Comparison of ENCODE assay signal across 1 cellular context in the genomic region with DNA sequence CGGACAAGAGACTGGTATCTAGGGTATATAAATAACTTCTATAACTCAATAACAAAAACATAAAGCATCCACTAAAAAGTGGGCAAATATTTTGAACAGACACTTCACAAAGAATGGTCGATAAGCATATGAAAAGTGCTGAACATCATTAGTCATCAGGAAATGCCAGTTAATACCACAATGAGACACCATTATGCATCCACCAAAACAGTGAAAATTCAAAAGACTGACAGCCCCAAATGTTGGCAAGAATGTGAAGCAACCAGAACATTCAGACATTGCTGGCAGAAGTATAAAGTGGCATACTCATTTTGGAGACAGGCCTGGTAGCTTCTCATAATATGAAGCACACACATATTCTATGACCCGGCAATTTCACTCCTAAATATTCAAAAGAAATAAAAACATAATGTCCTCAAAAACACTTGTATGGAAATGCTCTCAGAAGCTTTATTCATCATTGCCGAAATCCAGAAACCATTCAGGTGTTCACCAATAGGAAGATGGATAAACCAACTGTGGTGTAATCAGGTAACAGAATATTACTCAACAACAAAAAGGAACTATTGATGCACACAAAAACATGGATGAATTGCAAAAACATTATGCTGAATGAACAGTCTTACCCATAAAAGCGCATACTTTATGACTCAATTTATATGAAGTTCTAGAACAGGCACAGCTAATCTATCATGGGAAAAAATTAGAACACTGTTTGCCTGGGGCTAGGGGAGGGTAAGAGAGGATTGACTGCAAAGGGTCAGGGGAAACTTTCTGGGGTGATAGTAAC.
TF ChIP-seq lines count a peak whose summit lies in the region.

No MANE protein-coding gene starts in this region.

TF ChIP-seq in GM23338, 12 proteins besides CTCF, POLR2A, EP300 and RAD21 (continued from another document):
- TF ChIP-seq, protein P1, sequence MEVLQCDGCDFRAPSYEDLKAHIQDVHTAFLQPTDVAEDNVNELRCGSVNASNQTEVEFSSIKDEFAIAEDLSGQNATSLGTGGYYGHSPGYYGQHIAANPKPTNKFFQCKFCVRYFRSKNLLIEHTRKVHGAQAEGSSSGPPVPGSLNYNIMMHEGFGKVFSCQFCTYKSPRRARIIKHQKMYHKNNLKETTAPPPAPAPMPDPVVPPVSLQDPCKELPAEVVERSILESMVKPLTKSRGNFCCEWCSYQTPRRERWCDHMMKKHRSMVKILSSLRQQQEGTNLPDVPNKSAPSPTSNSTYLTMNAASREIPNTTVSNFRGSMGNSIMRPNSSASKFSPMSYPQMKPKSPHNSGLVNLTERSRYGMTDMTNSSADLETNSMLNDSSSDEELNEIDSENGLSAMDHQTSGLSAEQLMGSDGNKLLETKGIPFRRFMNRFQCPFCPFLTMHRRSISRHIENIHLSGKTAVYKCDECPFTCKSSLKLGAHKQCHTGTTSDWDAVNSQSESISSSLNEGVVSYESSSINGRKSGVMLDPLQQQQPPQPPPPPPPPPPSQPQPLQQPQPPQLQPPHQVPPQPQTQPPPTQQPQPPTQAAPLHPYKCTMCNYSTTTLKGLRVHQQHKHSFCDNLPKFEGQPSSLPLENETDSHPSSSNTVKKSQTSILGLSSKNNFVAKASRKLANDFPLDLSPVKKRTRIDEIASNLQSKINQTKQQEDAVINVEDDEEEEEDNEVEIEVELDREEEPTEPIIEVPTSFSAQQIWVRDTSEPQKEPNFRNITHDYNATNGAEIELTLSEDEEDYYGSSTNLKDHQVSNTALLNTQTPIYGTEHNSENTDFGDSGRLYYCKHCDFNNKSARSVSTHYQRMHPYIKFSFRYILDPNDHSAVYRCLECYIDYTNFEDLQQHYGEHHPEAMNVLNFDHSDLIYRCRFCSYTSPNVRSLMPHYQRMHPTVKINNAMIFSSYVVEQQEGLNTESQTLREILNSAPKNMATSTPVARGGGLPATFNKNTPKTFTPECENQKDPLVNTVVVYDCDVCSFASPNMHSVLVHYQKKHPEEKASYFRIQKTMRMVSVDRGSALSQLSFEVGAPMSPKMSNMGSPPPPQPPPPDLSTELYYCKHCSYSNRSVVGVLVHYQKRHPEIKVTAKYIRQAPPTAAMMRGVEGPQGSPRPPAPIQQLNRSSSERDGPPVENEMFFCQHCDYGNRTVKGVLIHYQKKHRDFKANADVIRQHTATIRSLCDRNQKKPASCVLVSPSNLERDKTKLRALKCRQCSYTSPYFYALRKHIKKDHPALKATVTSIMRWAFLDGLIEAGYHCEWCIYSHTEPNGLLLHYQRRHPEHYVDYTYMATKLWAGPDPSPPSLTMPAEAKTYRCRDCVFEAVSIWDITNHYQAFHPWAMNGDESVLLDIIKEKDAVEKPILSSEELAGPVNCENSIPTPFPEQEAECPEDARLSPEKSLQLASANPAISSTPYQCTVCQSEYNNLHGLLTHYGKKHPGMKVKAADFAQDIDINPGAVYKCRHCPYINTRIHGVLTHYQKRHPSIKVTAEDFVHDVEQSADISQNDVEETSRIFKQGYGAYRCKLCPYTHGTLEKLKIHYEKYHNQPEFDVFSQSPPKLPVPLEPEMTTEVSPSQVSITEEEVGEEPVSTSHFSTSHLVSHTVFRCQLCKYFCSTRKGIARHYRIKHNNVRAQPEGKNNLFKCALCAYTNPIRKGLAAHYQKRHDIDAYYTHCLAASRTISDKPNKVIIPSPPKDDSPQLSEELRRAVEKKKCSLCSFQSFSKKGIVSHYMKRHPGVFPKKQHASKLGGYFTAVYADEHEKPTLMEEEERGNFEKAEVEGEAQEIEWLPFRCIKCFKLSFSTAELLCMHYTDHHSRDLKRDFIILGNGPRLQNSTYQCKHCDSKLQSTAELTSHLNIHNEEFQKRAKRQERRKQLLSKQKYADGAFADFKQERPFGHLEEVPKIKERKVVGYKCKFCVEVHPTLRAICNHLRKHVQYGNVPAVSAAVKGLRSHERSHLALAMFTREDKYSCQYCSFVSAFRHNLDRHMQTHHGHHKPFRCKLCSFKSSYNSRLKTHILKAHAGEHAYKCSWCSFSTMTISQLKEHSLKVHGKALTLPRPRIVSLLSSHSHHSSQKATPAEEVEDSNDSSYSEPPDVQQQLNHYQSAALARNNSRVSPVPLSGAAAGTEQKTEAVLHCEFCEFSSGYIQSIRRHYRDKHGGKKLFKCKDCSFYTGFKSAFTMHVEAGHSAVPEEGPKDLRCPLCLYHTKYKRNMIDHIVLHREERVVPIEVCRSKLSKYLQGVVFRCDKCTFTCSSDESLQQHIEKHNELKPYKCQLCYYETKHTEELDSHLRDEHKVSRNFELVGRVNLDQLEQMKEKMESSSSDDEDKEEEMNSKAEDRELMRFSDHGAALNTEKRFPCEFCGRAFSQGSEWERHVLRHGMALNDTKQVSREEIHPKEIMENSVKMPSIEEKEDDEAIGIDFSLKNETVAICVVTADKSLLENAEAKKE (CRISPR knock-in tag; IDR thresholded peaks at IDR 0.05) = no peak
- TF ChIP-seq ETS1 (IDR thresholded peaks at IDR 0.05) = no peak
- no peak for TF ChIP-seq REST (IDR thresholded peaks at IDR 0.05; ENCODE audit: unreplicated experiment)
TF ChIP-seq in GM23338: peak in this region for 0.
